Comparison of ENCODE assay signal across 1 cellular context in genomic region chr2:179268277-179268935, GRCh38.
TF ChIP-seq lines count a peak whose summit lies in the region.

No MANE protein-coding gene starts in this region.

TF ChIP-seq in GM12878, 131 proteins besides CTCF, POLR2A, EP300 and RAD21 (continued from another document and continues in another):
- no peak for TF ChIP-seq PBX3 (IDR thresholded peaks at IDR 0.05; ENCODE audit: insufficient replicate concordance, low read depth, low read length)
- no peak for TF ChIP-seq YBX1 (IDR thresholded peaks at IDR 0.05)
- peak; percentile 84 for TF ChIP-seq EED (IDR thresholded peaks at IDR 0.05; ENCODE audit: low read depth)
- no peak for TF ChIP-seq NRF1 (conservative IDR thresholded peaks at IDR 0.05; ENCODE audit: low read depth, low read length)
- no peak for TF ChIP-seq JUND (IDR thresholded peaks at IDR 0.05; ENCODE audit: low read depth, low read length)
- TF ChIP-seq ATF3 (IDR thresholded peaks at IDR 0.05; ENCODE audit: borderline replicate concordance, extremely low read depth, low read depth, low read length), result no peak
- TF ChIP-seq TAF1 (IDR thresholded peaks at IDR 0.05; ENCODE audit: borderline replicate concordance, low read depth, low read length), result no peak
- no peak for TF ChIP-seq PAX5 (IDR thresholded peaks at IDR 0.05; ENCODE audit: borderline replicate concordance, low read depth, low read length)
- TF ChIP-seq RUNX3 (IDR thresholded peaks at IDR 0.05; ENCODE audit: low read length), result peak; percentile 63
- TF ChIP-seq CBX3 (IDR thresholded peaks at IDR 0.05; ENCODE audit: borderline replicate concordance, low read depth), result no peak
- peak in 1 of 2 experiments; percentile 64; a peak in 2 of 4 replicates for TF ChIP-seq ETV6 (conservative IDR thresholded peaks at IDR 0.05 in 1 of 2, IDR thresholded peaks at IDR 0.05 in 1 of 2; ENCODE audit: borderline replicate concordance in 1 of 2, low read depth in 1 of 2)
- TF ChIP-seq SIX5 (IDR thresholded peaks at IDR 0.05; ENCODE audit: low read depth, low read length, severe bottlenecking), result no peak
- no peak for TF ChIP-seq REST (IDR thresholded peaks at IDR 0.05; ENCODE audit: low read depth, low read length)
- TF ChIP-seq ESRRA (IDR thresholded peaks at IDR 0.05; ENCODE audit: low read length), result no peak
- TF ChIP-seq POLR2AphosphoS5 (IDR thresholded peaks at IDR 0.05; ENCODE audit: low read length), result no peak
- no peak for TF ChIP-seq ASH2L (IDR thresholded peaks at IDR 0.05; ENCODE audit: borderline replicate concordance, low read depth)
- TF ChIP-seq TCF7 (IDR thresholded peaks at IDR 0.05; ENCODE audit: borderline replicate concordance), result no peak
- TF ChIP-seq KLF5 (IDR thresholded peaks at IDR 0.05; ENCODE audit: partially characterized antibody), result no peak
- peak; percentile 87; the same call in 1 of the 2 replicates for TF ChIP-seq NFIC (IDR thresholded peaks at IDR 0.05; ENCODE audit: low read depth, low read length)
- no peak for TF ChIP-seq ZNF274 (IDR thresholded peaks at IDR 0.05; ENCODE audit: insufficient read depth, insufficient read length)
- TF ChIP-seq MYC (IDR thresholded peaks at IDR 0.05; ENCODE audit: insufficient read depth, insufficient read length, insufficient replicate concordance, low read length, severe bottlenecking), result no peak
- TF ChIP-seq ZBTB11 (CRISPR knock-in tag; IDR thresholded peaks at IDR 0.05), result no peak
- TF ChIP-seq ZSCAN29 (IDR thresholded peaks at IDR 0.05), result no peak
- TF ChIP-seq CBX5 (IDR thresholded peaks at IDR 0.05; ENCODE audit: low read depth), result no peak
- TF ChIP-seq MXI1 (IDR thresholded peaks at IDR 0.05; ENCODE audit: low read depth, low read length), result no peak
- no peak for TF ChIP-seq MTA2 (IDR thresholded peaks at IDR 0.05; ENCODE audit: low read depth)
- TF ChIP-seq TARDBP (IDR thresholded peaks at IDR 0.05; ENCODE audit: borderline replicate concordance), result no peak
- TF ChIP-seq IRF5 (IDR thresholded peaks at IDR 0.05; ENCODE audit: borderline replicate concordance), result no peak
- no peak for TF ChIP-seq EZH2 (IDR thresholded peaks at IDR 0.05; ENCODE audit: borderline replicate concordance, control insufficient read depth, low read depth, low read length)
- TF ChIP-seq RELA (IDR thresholded peaks at IDR 0.05; ENCODE audit: borderline replicate concordance, partially characterized antibody), result no peak
- TF ChIP-seq HCFC1 (IDR thresholded peaks at IDR 0.05; ENCODE audit: low read length), result no peak
- TF ChIP-seq MLLT1 (IDR thresholded peaks at IDR 0.05), result no peak
- no peak for TF ChIP-seq CBFB (IDR thresholded peaks at IDR 0.05; ENCODE audit: low read depth)
- TF ChIP-seq NR2C2 (IDR thresholded peaks at IDR 0.05; ENCODE audit: borderline replicate concordance, control insufficient read depth, insufficient read length, low read depth), result no peak
- no peak for TF ChIP-seq RB1 (IDR thresholded peaks at IDR 0.05; ENCODE audit: borderline replicate concordance)
- no peak for TF ChIP-seq CEBPZ (IDR thresholded peaks at IDR 0.05; ENCODE audit: low read depth, low read length)
- peak; percentile 45; the same call in 1 of the 2 replicates for TF ChIP-seq BCL11A (IDR thresholded peaks at IDR 0.05; ENCODE audit: low read depth, low read length)
- TF ChIP-seq ZBTB40 (IDR thresholded peaks at IDR 0.05; ENCODE audit: borderline replicate concordance), result no peak
- no peak for TF ChIP-seq SKIL (IDR thresholded peaks at IDR 0.05; ENCODE audit: low read depth, poor library complexity, severe bottlenecking)
